In genomic region chr20:34710568-34710839, GRCh38 we compare ENCODE assay signal across 9 cellular contexts. TPM values are rescaled to one million over a fixed set of nuclear protein-coding genes. Genes with fewer than 3 reads are reported as not detected.
DNase-seq lines count a peak whose midpoint lies in the region; ATAC-seq and TF ChIP-seq lines count a peak whose summit lies in the region.
"Had no signal": no experiment of that assay in that cellular context is flagged by ENCODE, and none has a peak within 500 bp of the region (broad histone marks: within the 10 kb centered on the region; RNA-seq: fewer than 3 reads in every experiment).

No MANE protein-coding gene starts in this region.

- TF ChIP-seq CTCF in DOHH2 (IDR thresholded peaks at IDR 0.05; ENCODE audit: low read depth, low read length, poor library complexity, severe bottlenecking) (no peak), OCI-LY3 (IDR thresholded peaks at IDR 0.05; ENCODE audit: low read depth, low read length) (no peak)

- H3F3A ChIP-seq in DOHH2 (ENCODE audit: control insufficient read depth, insufficient read depth) = peaks cover 9% of the 10 kb centered on the region

- H2AFZ ChIP-seq in OCI-LY3 (ENCODE audit: low read depth, low read length) = no peak overlapping the region

- no peak overlapping the region for H3K9ac ChIP-seq in OCI-LY3 (ENCODE audit: low read length)
- H3K9ac ChIP-seq in rectal smooth muscle tissue (ENCODE audit: low read length) = peak overlapping the region; percentile 52

- H3K27ac ChIP-seq in DOHH2 (ENCODE audit: low read depth, low read length) (no peak overlapping the region), OCI-LY3 (ENCODE audit: low read length) (no peak overlapping the region), esophagus (ENCODE audit: low read depth in 2 of 2, low read length in 1 of 2) (peak overlapping the region; percentile 12 to 81), rectal smooth muscle tissue (ENCODE audit: low read depth, low read length) (peak overlapping the region; percentile 95)
- H3K27ac ChIP-seq: HL-60 had no signal

- H3K27me3 ChIP-seq in DOHH2 (ENCODE audit: control insufficient read depth, low read length) (0 out of 2 replicates have a peak, but pooled peaks cover 2% of the 10 kb centered on the region), OCI-LY3 (ENCODE audit: low read depth, low read length) (no peaks in the 10 kb centered on the region), esophagus (ENCODE audit: control insufficient read depth in 1 of 2, insufficient read depth in 2 of 2, low read length in 2 of 2) (no peaks in the 10 kb centered on the region), rectal smooth muscle tissue (ENCODE audit: control insufficient read depth, insufficient read depth, low read length) (no peaks in the 10 kb centered on the region)

- peak overlapping the region; percentile 92 for H3K4me3 ChIP-seq in DOHH2 (ENCODE audit: low read length)
- H3K4me3 ChIP-seq in OCI-LY3 (ENCODE audit: low read length) = peak overlapping the region; percentile 92; the same call in 1 of the 2 replicates
- H3K4me3 ChIP-seq in esophagus (ENCODE audit: low read depth in 1 of 2, low read length in 2 of 2) = no peak overlapping the region
- H3K4me3 ChIP-seq in rectal smooth muscle tissue (ENCODE audit: low read length) = peak overlapping the region; percentile 83

- H3K4me1 ChIP-seq in DOHH2 (ENCODE audit: control insufficient read depth, low read length) (peaks cover 19% of the 10 kb centered on the region), OCI-LY3 (ENCODE audit: low read length) (peaks cover 8% of the 10 kb centered on the region; the same call in 1 of the 2 replicates), esophagus (ENCODE audit: control insufficient read depth in 2 of 2, insufficient read depth in 2 of 2, low read length in 1 of 2) (peaks cover 0 to 17% of the 10 kb centered on the region in 2 donors), rectal smooth muscle tissue (ENCODE audit: control insufficient read depth, insufficient read depth, low read length) (peaks cover 8% of the 10 kb centered on the region)

- H3K36me3 ChIP-seq in DOHH2 (ENCODE audit: control insufficient read depth, low read length) = no peaks in the 10 kb centered on the region
- H3K36me3 ChIP-seq in OCI-LY3 (replicated peaks; ENCODE audit: low read depth, low read length) = peaks cover 10% of the 10 kb centered on the region
- peaks cover 8 to 19% of the 10 kb centered on the region in 2 donors for H3K36me3 ChIP-seq in esophagus (ENCODE audit: control insufficient read depth in 2 of 2, insufficient read depth in 2 of 2, low read length in 1 of 2)
- H3K36me3 ChIP-seq in rectal smooth muscle tissue (ENCODE audit: control insufficient read depth, insufficient read depth, low read length) = peaks cover 28% of the 10 kb centered on the region

- H3K79me2 ChIP-seq in DOHH2 (ENCODE audit: control insufficient read depth, low read length) = no peaks in the 10 kb centered on the region
- H3K79me2 ChIP-seq in OCI-LY3 (ENCODE audit: low read length) = no peaks in the 10 kb centered on the region

- peak overlapping the region; percentile 95 for H3K4me2 ChIP-seq in DOHH2 (ENCODE audit: low read length)
- H3K4me2 ChIP-seq in OCI-LY3 (ENCODE audit: low read length) = peak overlapping the region; percentile 79

- no peak for ATAC-seq in activated CD4-positive, CD25-positive, alpha-beta regulatory T cell treated with anti-CD3 and anti-CD28 coated beads, Interleukin-2, amount 50 U/mL, for 24 hours
- no peak for ATAC-seq in GM21423 (IDR thresholded peaks at IDR 0.05; ENCODE audit: unreplicated experiment)

- no peaks in the 10 kb centered on the region for H3K9me2 ChIP-seq in DOHH2 (replicated peaks; ENCODE audit: control insufficient read depth, low read length)

- H3K9me3 ChIP-seq in DOHH2 (ENCODE audit: control insufficient read depth, insufficient read depth, low read length) = no peaks in the 10 kb centered on the region
- H3K9me3 ChIP-seq in OCI-LY3 (ENCODE audit: insufficient read depth, low read length) = no peaks in the 10 kb centered on the region
- no peaks in the 10 kb centered on the region for H3K9me3 ChIP-seq in esophagus (ENCODE audit: control insufficient read depth in 2 of 2, insufficient read depth in 1 of 2, low read depth in 1 of 2, low read length in 1 of 2)

- H4K20me1 ChIP-seq in DOHH2 (ENCODE audit: control insufficient read depth, insufficient read depth, low read depth, low read length) (no peaks in the 10 kb centered on the region), OCI-LY3 (ENCODE audit: insufficient read depth, low read length) (peaks cover 12% of the 10 kb centered on the region; the same call in 1 of the 2 replicates)

- no peak for DNase-seq in stimulated activated CD4-positive, alpha-beta T cell treated with anti-CD3 and anti-CD28 coated beads, Interleukin-1b, Interleukin-23, amount 100 ng/mL, for 48 hours
- DNase-seq: central memory CD4-positive, alpha-beta T cell had no signal

RNA-seq across cellular contexts. Expression of gene TP53INP2, which starts 6.4 kb away (rescaled TPM):
- polyA plus RNA-seq in esophagus = 10 to 100 TPM; 39.5 to 57.1 TPM

RNA-seq across cellular contexts. Expression of gene PIGU, which starts 33.6 kb away (rescaled TPM):
- 10 to 100 TPM; 14.2 to 22.5 TPM for polyA plus RNA-seq in esophagus

Comparison
In these comparisons a context has a peak if more than half of its experiments do, and no peak if none do; other contexts are left out.
1. H3K27ac ChIP-seq: peak in esophagus (2 of 2) and rectal smooth muscle tissue (single experiment); none in DOHH2 (single experiment) and OCI-LY3 (single experiment).
2. H3K4me3 ChIP-seq: peak in DOHH2 (single experiment), OCI-LY3 (single experiment) and rectal smooth muscle tissue (single experiment); none in esophagus (0 of 2).